ENCODE assay signal across 28 cellular contexts in the genomic region with DNA sequence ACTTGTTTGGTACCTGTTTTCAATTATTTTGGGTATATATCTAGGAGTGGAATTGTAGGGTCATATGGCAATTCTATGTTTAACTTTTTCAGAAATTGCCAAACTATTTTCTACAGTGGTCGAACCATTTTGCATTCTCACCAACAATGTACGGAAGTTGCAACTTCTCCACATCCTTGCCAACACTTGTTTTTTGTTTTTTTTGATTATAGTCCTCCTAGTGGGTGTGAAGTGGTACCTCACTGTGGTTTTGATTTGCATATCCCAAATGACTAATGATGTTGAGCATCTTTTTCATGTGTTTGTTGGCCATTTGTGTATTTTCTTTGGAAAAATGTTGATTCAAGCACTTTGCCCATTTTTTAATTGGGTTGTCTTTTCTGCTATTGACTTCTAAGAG.
DNase-seq lines count a peak whose midpoint lies in the region; ATAC-seq and TF ChIP-seq lines count a peak whose summit lies in the region.
"Had no signal": no experiment of that assay in that cellular context is flagged by ENCODE, and none has a peak within 500 bp of the region (broad histone marks: within the 10 kb centered on the region; RNA-seq: fewer than 3 reads in every experiment).

No MANE protein-coding gene starts in this region.

- no peak overlapping the region for H3K4me3 ChIP-seq in BE2C (ENCODE audit: low read depth, low read length)
- no peak overlapping the region for H3K4me3 ChIP-seq in Loucy (ENCODE audit: low read length, poor library complexity, severe bottlenecking)
- H3K4me3 ChIP-seq in endodermal cell (ENCODE audit: low read length): no peak overlapping the region
- H3K4me3 ChIP-seq: HAP-1, right atrium auricular region had no signal

- DNase-seq in BE2C (no peak), endodermal cell (no peak), mesothelial cell of epicardium (ENCODE audit: low spot score in 2 of 2, unreplicated experiment in 2 of 2) (no peak), Right ventricle myocardium superior (no peak), hippocampal formation (lab: John Stamatoyannopoulos, UW) (no peak)
- DNase-seq: activated CD4-positive, alpha-beta memory T cell treated with anti-CD3 and anti-CD28 coated beads for 36 hours; activated CD4-positive, CD25-positive, alpha-beta regulatory T cell treated with anti-CD3 and anti-CD28 coated beads, Interleukin-2, amount 50 U/mL, for 72 hours; activated CD8-positive, alpha-beta memory T cell treated with anti-CD3 and anti-CD28 coated beads, Interleukin-2, amount 50 U/mL, for 4 hours; activated naive CD4-positive, alpha-beta T cell treated with anti-CD3 and anti-CD28 coated beads, Interleukin-2, amount 50 U/mL, for 16 hours; Calu3; CD4-positive, CD25-positive, alpha-beta regulatory T cell; dermis blood vessel endothelial cell; EL; left colon; NCI-H1092; NCI-H1694; NCI-H2171 treated with DMSO at 0.1 percent for 48 hours; NCI-H510A treated with DMSO at 0.1 percent for 48 hours; SHP77; stimulated activated CD4-positive, alpha-beta T cell treated with anti-CD3 and anti-CD28 coated beads, Interleukin-1b, Interleukin-23, amount 100 ng/mL, for 48 hours; stimulated activated naive CD4-positive, alpha-beta T cell treated with Interleukin-2 at 50 U/mL for 16 hours had no signal

- no peaks in the 10 kb centered on the region for H3K9me2 ChIP-seq in Loucy (replicated peaks; ENCODE audit: low read depth, low read length)

- H3K9me3 ChIP-seq in BE2C (no peaks in the 10 kb centered on the region), Loucy (ENCODE audit: insufficient read depth, low read depth, low read length) (no peaks in the 10 kb centered on the region), endodermal cell (ENCODE audit: control insufficient read depth, low read length) (no peaks in the 10 kb centered on the region)
- H3K9me3 ChIP-seq: HAP-1, right atrium auricular region had no signal

- H3K27me3 Mint-ChIP-seq in endodermal cell (ENCODE audit: insufficient read depth) (peaks cover 3% of the 10 kb centered on the region), mesothelial cell of epicardium (ENCODE audit: low read depth) (peaks cover 1% of the 10 kb centered on the region)
- H3K27me3 Mint-ChIP-seq: CD4-positive, CD25-positive, alpha-beta regulatory T cell had no signal

- ATAC-seq in GM18907 (IDR thresholded peaks at IDR 0.05; ENCODE audit: unreplicated experiment) (no peak), Right ventricle myocardium superior (ENCODE audit: poor library complexity) (no peak), GM18520 (IDR thresholded peaks at IDR 0.05; ENCODE audit: unreplicated experiment) (no peak)
- ATAC-seq: left colon had no signal

- no peaks in the 10 kb centered on the region for H3K4me1 ChIP-seq in BE2C
- no peaks in the 10 kb centered on the region for H3K4me1 ChIP-seq in Loucy (ENCODE audit: insufficient read depth, low read length, poor library complexity, severe bottlenecking)
- H3K4me1 ChIP-seq in endodermal cell (ENCODE audit: control insufficient read depth, insufficient read depth, low read length): no peaks in the 10 kb centered on the region
- H3K4me1 ChIP-seq: HAP-1, parathyroid adenoma, right atrium auricular region had no signal

- H3K9me3 Mint-ChIP-seq in endodermal cell (no peaks in the 10 kb centered on the region), mesothelial cell of epicardium (no peaks in the 10 kb centered on the region)
- H3K9me3 Mint-ChIP-seq: activated CD4-positive, alpha-beta memory T cell treated with anti-CD3 and anti-CD28 coated beads for 36 hours; CD4-positive, CD25-positive, alpha-beta regulatory T cell had no signal

- 83 to 100% methylated on average over 2 of the region's 2 CpGs for WGBS in endodermal cell (ENCODE audit: insufficient coverage in 1 of 2, insufficient read length in 1 of 2), 2 experiments

- H3K36me3 Mint-ChIP-seq in endodermal cell (ENCODE audit: low read depth): no peaks in the 10 kb centered on the region
- H3K36me3 Mint-ChIP-seq in mesothelial cell of epicardium: no peaks in the 10 kb centered on the region
- H3K36me3 Mint-ChIP-seq: activated CD4-positive, alpha-beta memory T cell treated with anti-CD3 and anti-CD28 coated beads for 36 hours; brain; CD4-positive, CD25-positive, alpha-beta regulatory T cell had no signal

- no peaks in the 10 kb centered on the region for H3K79me2 ChIP-seq in Loucy (ENCODE audit: insufficient read depth, low read length)
- H3K79me2 ChIP-seq: parathyroid adenoma had no signal

- no peak overlapping the region for H3K27ac ChIP-seq in endodermal cell (ENCODE audit: low read depth, low read length)
- H3K27ac ChIP-seq: parathyroid adenoma, right atrium auricular region had no signal

- H3K9ac ChIP-seq in Loucy (ENCODE audit: low read depth, low read length, poor library complexity, severe bottlenecking) (no peak overlapping the region), endodermal cell (ENCODE audit: extremely low read depth, low read length, poor library complexity, severe bottlenecking) (no peak overlapping the region)
- H3K9ac ChIP-seq: parathyroid adenoma had no signal

- no peaks in the 10 kb centered on the region for H4K20me1 ChIP-seq in Loucy (ENCODE audit: insufficient read depth, low read length, poor library complexity, severe bottlenecking)

- no peaks in the 10 kb centered on the region for H3K4me1 Mint-ChIP-seq in endodermal cell
- no peaks in the 10 kb centered on the region for H3K4me1 Mint-ChIP-seq in mesothelial cell of epicardium
- H3K4me1 Mint-ChIP-seq: brain; CD4-positive, CD25-positive, alpha-beta regulatory T cell had no signal

- H3K36me3 ChIP-seq in BE2C: no peaks in the 10 kb centered on the region
- no peaks in the 10 kb centered on the region for H3K36me3 ChIP-seq in Loucy (ENCODE audit: insufficient read depth, low read length)
- H3K36me3 ChIP-seq in endodermal cell (ENCODE audit: control insufficient read depth, insufficient read depth, low read length): no peaks in the 10 kb centered on the region
- H3K36me3 ChIP-seq: HAP-1, right atrium auricular region had no signal

- H3K4me3 Mint-ChIP-seq in endodermal cell (no peak overlapping the region), mesothelial cell of epicardium (no peak overlapping the region)
- H3K4me3 Mint-ChIP-seq: activated CD4-positive, alpha-beta memory T cell treated with anti-CD3 and anti-CD28 coated beads for 36 hours; brain had no signal

- no peaks in the 10 kb centered on the region for H3F3A ChIP-seq in Loucy (ENCODE audit: low read depth)

- H2AFZ ChIP-seq in Loucy (ENCODE audit: low read length): no peak overlapping the region
- H2AFZ ChIP-seq: parathyroid adenoma had no signal

- intact Hi-C loops in Right ventricle myocardium superior (cut with DNase I): no loop called here

- H3K27ac Mint-ChIP-seq in endodermal cell: no peak overlapping the region
- no peak overlapping the region for H3K27ac Mint-ChIP-seq in mesothelial cell of epicardium
- H3K27ac Mint-ChIP-seq: activated CD4-positive, alpha-beta memory T cell treated with anti-CD3 and anti-CD28 coated beads for 36 hours; brain; CD4-positive, CD25-positive, alpha-beta regulatory T cell had no signal

- TF ChIP-seq CTCF in BE2C (IDR thresholded peaks at IDR 0.05; ENCODE audit: low read depth, low read length) (peak; percentile 13; the same call in 1 of the 2 replicates), Loucy (conservative IDR thresholded peaks at IDR 0.05; ENCODE audit: low read length) (peak; percentile 55), endodermal cell (conservative IDR thresholded peaks at IDR 0.05) (peak; percentile 64), mesothelial cell of epicardium (IDR thresholded peaks at IDR 0.05; ENCODE audit: unreplicated experiment) (peak; percentile 25)

- H3K27me3 ChIP-seq in BE2C (no peaks in the 10 kb centered on the region), Loucy (ENCODE audit: insufficient read depth, low read length, poor library complexity, severe bottlenecking) (no peaks in the 10 kb centered on the region), endodermal cell (ENCODE audit: control insufficient read depth, insufficient read depth, low read length, poor library complexity, severe bottlenecking) (no peaks in the 10 kb centered on the region)
- H3K27me3 ChIP-seq: right atrium auricular region had no signal

- no peak overlapping the region for H3K4me2 ChIP-seq in Loucy (ENCODE audit: low read depth, low read length, poor library complexity, severe bottlenecking)

Comparison
In these comparisons a context has a peak if more than half of its experiments do, and no peak if none do; other contexts are left out.
1. CTCF ChIP-seq: peak in every context shown above with its lines; median percentile 64 in endodermal cell; 55 in Loucy; 25 in mesothelial cell of epicardium; 13 in BE2C.